Comparison of ENCODE assay signal across 8 cellular contexts in the genomic region with DNA sequence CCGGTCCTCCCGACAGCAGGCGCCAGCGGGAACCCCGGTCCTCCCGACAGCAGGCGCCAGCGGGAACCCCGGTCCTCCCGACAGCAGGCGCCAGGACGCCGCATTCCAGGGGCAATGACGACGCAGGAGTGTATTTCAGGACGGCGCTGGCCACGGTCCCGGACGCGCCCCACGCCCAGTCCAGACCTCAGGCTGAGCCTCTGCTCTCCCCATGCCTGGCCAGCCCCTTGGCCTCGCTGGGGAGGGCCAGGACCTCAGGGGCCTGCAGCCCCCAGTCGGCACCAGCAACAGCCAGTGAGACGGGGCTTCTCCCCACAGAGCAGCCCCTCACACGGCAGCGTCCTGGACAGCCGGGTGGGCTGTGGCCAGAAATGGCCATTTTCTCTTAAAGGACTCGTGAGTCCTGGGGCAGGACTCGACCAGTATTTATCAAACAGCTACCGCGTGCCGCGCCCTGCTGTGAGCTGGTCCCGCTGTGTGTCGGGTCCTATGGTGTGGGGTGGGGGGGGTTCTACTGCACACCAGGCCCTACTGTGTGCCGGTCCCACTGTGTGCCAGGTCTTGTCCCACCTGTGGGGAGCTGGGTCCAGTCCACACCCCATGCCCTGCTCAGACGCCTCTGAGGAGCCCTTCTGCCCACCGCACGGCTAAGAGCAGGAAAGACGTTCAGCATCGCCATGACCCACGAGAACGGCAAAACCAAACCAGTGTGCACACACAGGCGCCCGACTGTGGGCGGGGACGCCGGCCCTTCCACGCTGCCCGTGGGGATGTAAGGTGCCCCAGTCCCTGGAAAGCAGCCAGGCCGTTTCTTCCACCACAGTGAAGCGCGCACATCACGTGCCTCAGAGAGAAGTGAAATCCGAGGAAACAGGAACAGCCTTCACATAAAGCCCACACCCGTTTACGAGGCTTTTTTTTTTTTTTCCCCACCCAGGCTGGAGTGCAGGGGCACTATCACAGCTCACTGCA. TPM values are rescaled to one million over a fixed set of nuclear protein-coding genes. Genes with fewer than 3 reads are reported as not detected.
DNase-seq lines count a peak whose midpoint lies in the region; ATAC-seq and TF ChIP-seq lines count a peak whose summit lies in the region.

No MANE protein-coding gene starts in this region.

- TF ChIP-seq CTCF in epithelial cell of proximal tubule (conservative IDR thresholded peaks at IDR 0.05; ENCODE audit: low read depth, low read length), result no peak

- peak overlapping the region; percentile 47 to 91 (median 82) for H3K27ac Mint-ChIP-seq in naive B cell

- in situ Hi-C loops in GM18951 (cut with MboI; ENCODE audit: low sequenced_read_pairs, unreplicated experiment), result no loop called here

- TF ChIP-seq POLR2A in GM18951 (IDR thresholded peaks at IDR 0.05; ENCODE audit: extremely low read depth, insufficient read depth, insufficient read length), result peak; percentile 27

- DNase-seq in RPMI8226 (peak; percentile 55), epithelial cell of proximal tubule (ENCODE audit: low read depth) (no peak), naive B cell (peak; percentile 77), COR-L47 (lab: John Stamatoyannopoulos, UW) (no peak), LoVo (ENCODE audit: low spot score) (no peak)

- peak; percentile 66 to 72 for ATAC-seq in naive B cell (ENCODE audit: low read depth in 2 of 2)
- no peak for ATAC-seq in HG02642 (IDR thresholded peaks at IDR 0.05; ENCODE audit: poor library complexity, unreplicated experiment)
- no peak for ATAC-seq in GM21786 (IDR thresholded peaks at IDR 0.05; ENCODE audit: unreplicated experiment)

- H3K4me3 ChIP-seq in epithelial cell of proximal tubule (ENCODE audit: low read depth, low read length), result peak overlapping the region; percentile 21

- H3K4me3 Mint-ChIP-seq in naive B cell, result peak overlapping the region; percentile 71 to 92 (median 88)

- no peaks in the 10 kb centered on the region for H3K27me3 Mint-ChIP-seq in naive B cell

- H3K9me3 Mint-ChIP-seq in naive B cell, result no peaks in the 10 kb centered on the region

- H3K4me1 Mint-ChIP-seq in naive B cell, result peaks cover 8 to 16% (median 11%) of the 10 kb centered on the region in 3 donors

- no peaks in the 10 kb centered on the region for H3K36me3 Mint-ChIP-seq in naive B cell

RNA-seq across cellular contexts. Expression of a gene that starts 33.3 kb away (rescaled TPM):
- 32.6 and 42.2 TPM in 2 replicates for total RNA-seq in epithelial cell of proximal tubule
- polyA plus RNA-seq in naive B cell (ENCODE audit: low read depth in 6 of 6), result 10 to 100 TPM in 5 of 6 donors, 1 to 10 TPM in 1; 7.6 to 25.7 (median 16.8) TPM

RNA-seq across cellular contexts. Expression of a gene that starts 44.8 kb away (rescaled TPM):
- 3.9 and 7.2 TPM in 2 replicates for total RNA-seq in epithelial cell of proximal tubule
- 1 to 10 TPM; 3.3 to 7.0 (median 4.3) TPM for polyA plus RNA-seq in naive B cell (ENCODE audit: low read depth in 6 of 6)

Comparison
In these comparisons a context has a peak if more than half of its experiments do, and no peak if none do; other contexts are left out.
1. DNase-seq: peak in RPMI8226 (single experiment) and naive B cell (single experiment); none in epithelial cell of proximal tubule (single experiment), COR-L47 (single experiment) and LoVo (single experiment).
2. ATAC-seq: peak in naive B cell (2 of 2); none in HG02642 (single experiment) and GM21786 (single experiment).